ENCODE assay signal across 19 cellular contexts in genomic region chr5:54704825-54705224, GRCh38.
DNase-seq lines count a peak whose midpoint lies in the region; ATAC-seq and TF ChIP-seq lines count a peak whose summit lies in the region.
"Had no signal": no experiment of that assay in that cellular context is flagged by ENCODE, and none has a peak within 500 bp of the region (broad histone marks: within the 10 kb centered on the region; RNA-seq: fewer than 3 reads in every experiment).

No MANE protein-coding gene starts in this region.

- H3K9me3 Mint-ChIP-seq in central memory CD8-positive, alpha-beta T cell, result no peaks in the 10 kb centered on the region
- H3K9me3 Mint-ChIP-seq: CD14-positive monocyte had no signal

- peaks cover 27 to 66% of the 10 kb centered on the region in 2 donors for H3K4me1 ChIP-seq in thoracic aorta (ENCODE audit: control insufficient read depth in 1 of 2, low read depth in 2 of 2)

- no peak overlapping the region for H3K4me3 ChIP-seq in thoracic aorta

- H3K9me3 ChIP-seq in thoracic aorta, result no peaks in the 10 kb centered on the region

- no peaks in the 10 kb centered on the region for H3K27me3 ChIP-seq in thoracic aorta (replicated peaks; ENCODE audit: insufficient read depth)

- no peaks in the 10 kb centered on the region for H3K36me3 ChIP-seq in thoracic aorta

- TF ChIP-seq CTCF in thoracic aorta (IDR thresholded peaks at IDR 0.05), result no peak

- H3K27ac Mint-ChIP-seq in central memory CD8-positive, alpha-beta T cell (ENCODE audit: low read depth), result peak overlapping the region; percentile 10
- H3K27ac Mint-ChIP-seq: B cell had no signal

- ATAC-seq in Right ventricle myocardium inferior (peak; percentile 69), left ventricle myocardium superior (peak; percentile 82), thoracic aorta (ENCODE audit: insufficient number of reproducible peaks, low FRiP score, low read depth) (no peak), HG03280 (IDR thresholded peaks at IDR 0.05; ENCODE audit: unreplicated experiment) (no peak)
- no peak for ATAC-seq in central memory CD8-positive, alpha-beta T cell (replicated peaks; ENCODE audit: extremely low read depth, poor library complexity, severe bottlenecking)
- ATAC-seq in activated CD4-positive, CD25-positive, alpha-beta regulatory T cell treated with anti-CD3 and anti-CD28 coated beads, Interleukin-2, amount 50 U/mL, for 24 hours, result no peak
- ATAC-seq: PC-3 had no signal

- H3K27ac ChIP-seq in thoracic aorta, result peak overlapping the region; percentile 73 to 92

- DNase-seq in Right ventricle myocardium inferior (ENCODE audit: missing footprints) (no peak), cardiac septum (ENCODE audit: low spot score) (no peak), left ventricle myocardium superior (no peak), thoracic aorta (ENCODE audit: low spot score) (no peak), NCI-H345 treated with DMSO at 0.1 percent for 48 hours (lab: John Stamatoyannopoulos, UW; ENCODE audit: unreplicated experiment) (no peak)
- no peak for DNase-seq in central memory CD8-positive, alpha-beta T cell (ENCODE audit: low spot score in 2 of 2)
- DNase-seq: GDM1, GOT3, NCI-H1105, NCI-H1694, NCI-H2081 treated with DMSO at 0.1 percent for 48 hours, NCI-H446, NCI-H526, PC-3, SIG-M5 had no signal

- no peaks in the 10 kb centered on the region for H3K27me3 Mint-ChIP-seq in central memory CD8-positive, alpha-beta T cell
- H3K27me3 Mint-ChIP-seq: B cell had no signal

- H3K4me3 Mint-ChIP-seq in central memory CD8-positive, alpha-beta T cell, result no peak overlapping the region
- H3K4me3 Mint-ChIP-seq: B cell, CD14-positive monocyte had no signal

- H3K4me1 Mint-ChIP-seq in central memory CD8-positive, alpha-beta T cell, result peaks cover 14% of the 10 kb centered on the region

- H3K36me3 Mint-ChIP-seq in central memory CD8-positive, alpha-beta T cell (ENCODE audit: insufficient read depth), result no peaks in the 10 kb centered on the region
- H3K36me3 Mint-ChIP-seq: CD14-positive monocyte had no signal

- intact Hi-C loops in Right ventricle myocardium inferior (cut with DNase I) (loop anchor here (1.0 to 5.0 kb wide), 3 partner anchors 14 to 183 kb away; no protein-coding TSS in a partner anchor), cardiac septum (cut with DNase I) (loop anchor here (5.0 kb wide), 2 partner anchors 48 to 183 kb away; no protein-coding TSS in a partner anchor), left ventricle myocardium superior (cut with micrococcal nuclease) (no loop called here)

Comparison
In these comparisons a context has a peak if more than half of its experiments do, and no peak if none do; other contexts are left out.
1. ATAC-seq: peak in Right ventricle myocardium inferior (single experiment) and left ventricle myocardium superior (single experiment); none in central memory CD8-positive, alpha-beta T cell (single experiment), thoracic aorta (single experiment), HG03280 (single experiment) and activated CD4-positive, CD25-positive, alpha-beta regulatory T cell treated with anti-CD3 and anti-CD28 coated beads, Interleukin-2, amount 50 U/mL, for 24 hours (0 of 2).